8 cellular contexts compared by ENCODE assay signal in genomic region chr17:28576758-28577465, GRCh38. TPM values are rescaled to one million over a fixed set of nuclear protein-coding genes. Genes with fewer than 3 reads are reported as not detected.
A peak's percentile ranks its signal among the peaks of the same experiment; 100 is the strongest.
DNase-seq lines count a peak whose midpoint lies in the region; ATAC-seq and TF ChIP-seq lines count a peak whose summit lies in the region.

Gene ALDOC, minus strand, starts transcription at chr17:28576895. Its CDS starts 1,363 bp downstream, at chr17:28575532.

- H3K36me3 ChIP-seq in liver (ENCODE audit: control insufficient read depth in 4 of 4, insufficient read depth in 3 of 4, low read depth in 1 of 4, low read length in 3 of 4), result peaks cover 0 to 9% (median 3%) of the 10 kb centered on the region in 4 donors

- WGBS in liver, result 3% methylated on average over 25 of the region's 26 CpGs

- DNase-seq in ACHN, result peak; percentile 46
- DNase-seq in NCI-H510A treated with DMSO at 0.1 percent for 48 hours (lab: John Stamatoyannopoulos, UW), result peak; percentile 97
- peak; percentile 91 to 96 for DNase-seq in activated CD4-positive, alpha-beta T cell treated with anti-CD3 and anti-CD28 coated beads, Interleukin-2, amount 50 U/mL, for 24 hours (ENCODE audit: low read depth in 1 of 2, low spot score in 1 of 2)
- peak; percentile 63 for DNase-seq in dedifferentiated amniotic fluid mesenchymal stem cell (ENCODE audit: extremely low spot score)
- peak; percentile 98 for DNase-seq in stimulated activated CD4-positive, alpha-beta T cell treated with anti-CD3 and anti-CD28 coated beads, Interleukin-4, amount 100 ng/mL, for 24 hours

- peaks cover 11 to 27% (median 22%) of the 10 kb centered on the region in 4 donors for H3K4me1 ChIP-seq in liver (ENCODE audit: control insufficient read depth in 4 of 4, insufficient read depth in 4 of 4, low read length in 3 of 4)

- no peak for TF ChIP-seq CTCF in liver (IDR thresholded peaks at IDR 0.05; ENCODE audit: low read depth, low read length, missing input control)

- H3K9me3 ChIP-seq in liver (ENCODE audit: control insufficient read depth in 4 of 4, low read length in 3 of 4), result no peaks in the 10 kb centered on the region

- no peaks in the 10 kb centered on the region for H3K27me3 ChIP-seq in liver (ENCODE audit: control insufficient read depth in 4 of 4, insufficient read depth in 4 of 4, low read length in 3 of 4)

- peak; percentile 68 for ATAC-seq in GM18870 (IDR thresholded peaks at IDR 0.05; ENCODE audit: unreplicated experiment)
- ATAC-seq in HG03159 (IDR thresholded peaks at IDR 0.05; ENCODE audit: unreplicated experiment), result peak; percentile 78

- peak within 1 kb of the TSS in 1 of 3 donors; percentile 28 for H3K4me3 ChIP-seq in liver (ENCODE audit: low read depth in 1 of 3, low read length in 3 of 3)

- in situ Hi-C loops in ACHN (cut with HindIII; ENCODE audit: low pct_ligation_motif_present, low pct_unique_long_range_greater_than_20kb, low sequenced_read_pairs), result no loop called here

- peak within 1 kb of the TSS in 1 of 2 donors; percentile 2 for H3K9ac ChIP-seq in liver (ENCODE audit: low read depth in 1 of 2, low read length in 2 of 2)

- peak within 1 kb of the TSS; percentile 89 to 93 for H3K27ac ChIP-seq in liver (ENCODE audit: low read depth in 1 of 2, low read length in 2 of 2)

- TF ChIP-seq RAD21 in liver (IDR thresholded peaks at IDR 0.05), result peak in 1 of 2 donors; percentile 43

TF ChIP-seq in liver, 16 proteins besides CTCF, POLR2A, EP300 and RAD21:
- TF ChIP-seq SP1 (IDR thresholded peaks at IDR 0.05), result peak; percentile 95
- peak; percentile 55 for TF ChIP-seq ZBTB33 (IDR thresholded peaks at IDR 0.05)
- TF ChIP-seq TAF1 (conservative IDR thresholded peaks at IDR 0.05), result peak; percentile 73
- no peak for TF ChIP-seq ATF3 (IDR thresholded peaks at IDR 0.05)
- peak; percentile 98 to 99 for TF ChIP-seq RXRA (IDR thresholded peaks at IDR 0.05)
- TF ChIP-seq REST (IDR thresholded peaks at IDR 0.05), result peak; percentile 67
- TF ChIP-seq HNF4G (IDR thresholded peaks at IDR 0.05), result no peak
- peak in 1 of 2 donors; percentile 61 for TF ChIP-seq EGR1 (IDR thresholded peaks at IDR 0.05; ENCODE audit: low read depth in 2 of 2)
- peak in 1 of 2 donors; percentile 14 for TF ChIP-seq JUND (IDR thresholded peaks at IDR 0.05)
- no peak for TF ChIP-seq MAX (IDR thresholded peaks at IDR 0.05)
- TF ChIP-seq YY1 (IDR thresholded peaks at IDR 0.05), result peak; percentile 82
- TF ChIP-seq NR2F2 (IDR thresholded peaks at IDR 0.05), result peak; percentile 75
- TF ChIP-seq HNF4A (conservative IDR thresholded peaks at IDR 0.05), result peak; percentile 63 to 72
- peak in 1 of 2 donors; percentile 67 for TF ChIP-seq GABPA (IDR thresholded peaks at IDR 0.05 in 1 of 2, conservative IDR thresholded peaks at IDR 0.05 in 1 of 2)
- peak; percentile 42 for TF ChIP-seq FOXA2 (IDR thresholded peaks at IDR 0.05)
- TF ChIP-seq FOXA1 (IDR thresholded peaks at IDR 0.05), result no peak

RNA-seq across cellular contexts. Expression of gene ALDOC, which starts in this region (rescaled TPM):
- total RNA-seq in liver, result 100 to 1,000 TPM; 104 to 131 TPM
- 10 to 100 TPM; 40.1 to 85.1 TPM for polyA plus RNA-seq in liver

Comparison
In these comparisons a context has a peak if more than half of its experiments do, and no peak if none do; other contexts are left out.
1. DNase-seq: peak in every context shown above with its lines; median percentile 98 in stimulated activated CD4-positive, alpha-beta T cell treated with anti-CD3 and anti-CD28 coated beads, Interleukin-4, amount 100 ng/mL, for 24 hours; 97 in NCI-H510A treated with DMSO at 0.1 percent for 48 hours; 94 in activated CD4-positive, alpha-beta T cell treated with anti-CD3 and anti-CD28 coated beads, Interleukin-2, amount 50 U/mL, for 24 hours; 63 in dedifferentiated amniotic fluid mesenchymal stem cell; 46 in ACHN.